In genomic region chr5:171979606-171980005, GRCh38 we compare ENCODE assay signal across 2 cellular contexts.
A peak's percentile ranks its signal among the peaks of the same experiment; 100 is the strongest.
TF ChIP-seq lines count a peak whose summit lies in the region.

No MANE protein-coding gene starts in this region.

TF ChIP-seq in HepG2, 621 proteins besides CTCF, POLR2A, EP300 and RAD21:
- peak; percentile 96 for TF ChIP-seq ZNF562 (CRISPR knock-in tag; IDR thresholded peaks at IDR 0.05; ENCODE audit: borderline replicate concordance)
- TF ChIP-seq, protein P1, sequence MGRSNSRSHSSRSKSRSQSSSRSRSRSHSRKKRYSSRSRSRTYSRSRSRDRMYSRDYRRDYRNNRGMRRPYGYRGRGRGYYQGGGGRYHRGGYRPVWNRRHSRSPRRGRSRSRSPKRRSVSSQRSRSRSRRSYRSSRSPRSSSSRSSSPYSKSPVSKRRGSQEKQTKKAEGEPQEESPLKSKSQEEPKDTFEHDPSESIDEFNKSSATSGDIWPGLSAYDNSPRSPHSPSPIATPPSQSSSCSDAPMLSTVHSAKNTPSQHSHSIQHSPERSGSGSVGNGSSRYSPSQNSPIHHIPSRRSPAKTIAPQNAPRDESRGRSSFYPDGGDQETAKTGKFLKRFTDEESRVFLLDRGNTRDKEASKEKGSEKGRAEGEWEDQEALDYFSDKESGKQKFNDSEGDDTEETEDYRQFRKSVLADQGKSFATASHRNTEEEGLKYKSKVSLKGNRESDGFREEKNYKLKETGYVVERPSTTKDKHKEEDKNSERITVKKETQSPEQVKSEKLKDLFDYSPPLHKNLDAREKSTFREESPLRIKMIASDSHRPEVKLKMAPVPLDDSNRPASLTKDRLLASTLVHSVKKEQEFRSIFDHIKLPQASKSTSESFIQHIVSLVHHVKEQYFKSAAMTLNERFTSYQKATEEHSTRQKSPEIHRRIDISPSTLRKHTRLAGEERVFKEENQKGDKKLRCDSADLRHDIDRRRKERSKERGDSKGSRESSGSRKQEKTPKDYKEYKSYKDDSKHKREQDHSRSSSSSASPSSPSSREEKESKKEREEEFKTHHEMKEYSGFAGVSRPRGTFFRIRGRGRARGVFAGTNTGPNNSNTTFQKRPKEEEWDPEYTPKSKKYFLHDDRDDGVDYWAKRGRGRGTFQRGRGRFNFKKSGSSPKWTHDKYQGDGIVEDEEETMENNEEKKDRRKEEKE (IDR thresholded peaks at IDR 0.05), result no peak

TF ChIP-seq in H1, 55 proteins besides CTCF, POLR2A, EP300 and RAD21:
- TF ChIP-seq TAF1 (IDR thresholded peaks at IDR 0.05; ENCODE audit: low read depth, low read length) (no peak), TBP (IDR thresholded peaks at IDR 0.05; ENCODE audit: low read depth, low read length) (peak; percentile 32; the same call in 1 of the 2 replicates)
